8 cellular contexts compared by ENCODE assay signal in genomic region chr22:43015677-43016042, GRCh38. TPM values are rescaled to one million over a fixed set of nuclear protein-coding genes. Genes with fewer than 3 reads are reported as not detected.
DNase-seq lines count a peak whose midpoint lies in the region; ATAC-seq and TF ChIP-seq lines count a peak whose summit lies in the region.

No MANE protein-coding gene starts in this region.

- peak overlapping the region; percentile 95 for H3K4me3 Mint-ChIP-seq in activated CD4-positive, alpha-beta T cell treated with anti-CD3 and anti-CD28 coated beads, Interleukin-2, amount 10 ng/mL, durations not matched to agents 7 days and 5 days
- peak overlapping the region; percentile 90 for H3K4me3 Mint-ChIP-seq in activated naive CD8-positive, alpha-beta T cell treated with anti-CD3 and anti-CD28 coated beads, Interleukin-2, amount 10 ng/mL, durations not matched to agents 7 days and 5 days

- H3K4me1 ChIP-seq in thoracic aorta (ENCODE audit: control insufficient read depth in 1 of 2, low read depth in 2 of 2), result peaks cover 0 to 26% of the 10 kb centered on the region in 2 donors

- intact Hi-C loops in left colon (cut with DNase I, micrococcal nuclease), result no loop called here

- H3K4me3 ChIP-seq in thoracic aorta, result peak overlapping the region; percentile 80

- H3K9me3 ChIP-seq in thoracic aorta, result no peaks in the 10 kb centered on the region

- H3K9me3 Mint-ChIP-seq in activated CD4-positive, alpha-beta T cell treated with anti-CD3 and anti-CD28 coated beads, Interleukin-2, amount 10 ng/mL, durations not matched to agents 7 days and 5 days, result no peaks in the 10 kb centered on the region
- no peaks in the 10 kb centered on the region for H3K9me3 Mint-ChIP-seq in activated naive CD8-positive, alpha-beta T cell treated with anti-CD3 and anti-CD28 coated beads, Interleukin-2, amount 10 ng/mL, durations not matched to agents 7 days and 5 days

- H3K4me1 Mint-ChIP-seq in activated CD4-positive, alpha-beta T cell treated with anti-CD3 and anti-CD28 coated beads, Interleukin-2, amount 10 ng/mL, durations not matched to agents 7 days and 5 days, result peaks cover 22% of the 10 kb centered on the region
- peaks cover 27% of the 10 kb centered on the region for H3K4me1 Mint-ChIP-seq in activated naive CD8-positive, alpha-beta T cell treated with anti-CD3 and anti-CD28 coated beads, Interleukin-2, amount 10 ng/mL, durations not matched to agents 7 days and 5 days

- TF ChIP-seq CTCF in thoracic aorta (IDR thresholded peaks at IDR 0.05), result no peak

- DNase-seq in activated CD4-positive, alpha-beta T cell treated with anti-CD3 and anti-CD28 coated beads, Interleukin-2, amount 10 ng/mL, durations not matched to agents 7 days and 5 days, result no peak
- DNase-seq in activated CD4-positive, alpha-beta T cell treated with anti-CD3 and anti-CD28 coated beads, Interleukin-2, amount 50 U/mL, for 48 hours, result no peak
- DNase-seq in activated naive CD8-positive, alpha-beta T cell treated with anti-CD3 and anti-CD28 coated beads, Interleukin-2, amount 10 ng/mL, durations not matched to agents 7 days and 5 days, result no peak
- DNase-seq in left colon, result no peak
- DNase-seq in thoracic aorta (ENCODE audit: low spot score), result no peak
- DNase-seq in cortex of kidney (lab: John Stamatoyannopoulos, UW), result no peak
- no peak for DNase-seq in NK-92 treated with Interleukin-12 subunit alpha and Interleukin-12 subunit beta, amount 100 ng/mL, for 24 hours (lab: John Stamatoyannopoulos, UW)

- peaks cover 3% of the 10 kb centered on the region for H3K27me3 Mint-ChIP-seq in activated CD4-positive, alpha-beta T cell treated with anti-CD3 and anti-CD28 coated beads, Interleukin-2, amount 10 ng/mL, durations not matched to agents 7 days and 5 days
- peaks cover 3% of the 10 kb centered on the region for H3K27me3 Mint-ChIP-seq in activated naive CD8-positive, alpha-beta T cell treated with anti-CD3 and anti-CD28 coated beads, Interleukin-2, amount 10 ng/mL, durations not matched to agents 7 days and 5 days

- H3K36me3 Mint-ChIP-seq in activated CD4-positive, alpha-beta T cell treated with anti-CD3 and anti-CD28 coated beads, Interleukin-2, amount 10 ng/mL, durations not matched to agents 7 days and 5 days (ENCODE audit: low read depth), result no peaks in the 10 kb centered on the region
- no peaks in the 10 kb centered on the region for H3K36me3 Mint-ChIP-seq in activated naive CD8-positive, alpha-beta T cell treated with anti-CD3 and anti-CD28 coated beads, Interleukin-2, amount 10 ng/mL, durations not matched to agents 7 days and 5 days

- CTCF ChIA-PET in activated CD4-positive, alpha-beta T cell treated with anti-CD3 and anti-CD28 coated beads, Interleukin-2, amount 10 ng/mL, durations not matched to agents 7 days and 5 days (lab: Charles Lee), result interaction anchor here (0.7 kb wide), 1 partner anchor 1426 kb away, joined by 3 read pairs; no protein-coding TSS in a partner anchor

- peak overlapping the region; percentile 94 for H3K27ac Mint-ChIP-seq in activated CD4-positive, alpha-beta T cell treated with anti-CD3 and anti-CD28 coated beads, Interleukin-2, amount 10 ng/mL, durations not matched to agents 7 days and 5 days
- peak overlapping the region; percentile 83 for H3K27ac Mint-ChIP-seq in activated naive CD8-positive, alpha-beta T cell treated with anti-CD3 and anti-CD28 coated beads, Interleukin-2, amount 10 ng/mL, durations not matched to agents 7 days and 5 days

- no peaks in the 10 kb centered on the region for H3K27me3 ChIP-seq in thoracic aorta (replicated peaks; ENCODE audit: insufficient read depth)

- POLR2A ChIA-PET in activated CD4-positive, alpha-beta T cell treated with anti-CD3 and anti-CD28 coated beads, Interleukin-2, amount 10 ng/mL, durations not matched to agents 7 days and 5 days (lab: Charles Lee), result interaction anchor here (0.6 kb wide), 1 partner anchor 122 kb away, joined by 3 read pairs; no protein-coding TSS in a partner anchor
- POLR2A ChIA-PET in activated naive CD8-positive, alpha-beta T cell treated with anti-CD3 and anti-CD28 coated beads, Interleukin-2, amount 10 ng/mL, durations not matched to agents 7 days and 5 days (lab: Charles Lee), result interaction anchor here (0.6 to 2.2 kb wide), 7 partner anchors 11 to 172 kb away, joined by 3 to 9 read pairs (median 4); no protein-coding TSS in a partner anchor

- H3K36me3 ChIP-seq in thoracic aorta, result no peaks in the 10 kb centered on the region

- peak overlapping the region in 1 of 2 donors; percentile 61 for H3K27ac ChIP-seq in thoracic aorta

- ATAC-seq in activated naive CD8-positive, alpha-beta T cell treated with anti-CD3 and anti-CD28 coated beads, Interleukin-2, amount 10 ng/mL, durations not matched to agents 7 days and 5 days (ENCODE audit: low read depth), result no peak
- peak; percentile 8 for ATAC-seq in left colon
- no peak for ATAC-seq in thoracic aorta (ENCODE audit: insufficient number of reproducible peaks, low FRiP score, low read depth)
- ATAC-seq in GM21515 (IDR thresholded peaks at IDR 0.05; ENCODE audit: unreplicated experiment), result no peak

RNA-seq across cellular contexts. Expression of gene PACSIN2, which starts 0.7 kb away (rescaled TPM):
- total RNA-seq in activated CD4-positive, alpha-beta T cell treated with anti-CD3 and anti-CD28 coated beads, Interleukin-2, amount 10 ng/mL, durations not matched to agents 7 days and 5 days, result 10 to 100 TPM; 32.3 to 35.8 TPM
- 10 to 100 TPM; 33.6 to 35.8 TPM for total RNA-seq in activated naive CD8-positive, alpha-beta T cell treated with anti-CD3 and anti-CD28 coated beads, Interleukin-2, amount 10 ng/mL, durations not matched to agents 7 days and 5 days
- total RNA-seq in left colon, result 100 to 1,000 TPM; 191 to 219 TPM
- 100 to 1,000 TPM; 135 to 155 TPM for total RNA-seq in thoracic aorta
